9 cellular contexts compared by ENCODE assay signal in genomic region chr1:206590025-206590834, GRCh38. TPM values are rescaled to one million over a fixed set of nuclear protein-coding genes. Genes with fewer than 3 reads are reported as not detected.
DNase-seq lines count a peak whose midpoint lies in the region; FAIRE-seq and TF ChIP-seq lines count a peak whose summit lies in the region.
"Had no signal": no experiment of that assay in that cellular context is flagged by ENCODE, and none has a peak within 500 bp of the region (broad histone marks: within the 10 kb centered on the region; RNA-seq: fewer than 3 reads in every experiment).

No MANE protein-coding gene starts in this region.

- H3K27me3 ChIP-seq in endodermal cell (ENCODE audit: control insufficient read depth, insufficient read depth, low read length, poor library complexity, severe bottlenecking): no peaks in the 10 kb centered on the region

- no peak overlapping the region for H3K9ac ChIP-seq in endodermal cell (ENCODE audit: extremely low read depth, low read length, poor library complexity, severe bottlenecking)

- peak; percentile 36 for FAIRE-seq in TTC549 (lab: Jason Lieb, UNC)

- H3K4me1 ChIP-seq in endodermal cell (ENCODE audit: control insufficient read depth, insufficient read depth, low read length): no peaks in the 10 kb centered on the region

- H3K27me3 Mint-ChIP-seq in HFFc6 (ENCODE audit: insufficient read depth): peaks cover 3% of the 10 kb centered on the region
- H3K27me3 Mint-ChIP-seq in endodermal cell (ENCODE audit: insufficient read depth): no peaks in the 10 kb centered on the region
- H3K27me3 Mint-ChIP-seq in nephron progenitor cell (ENCODE audit: low read depth, poor library complexity): no peaks in the 10 kb centered on the region

- no peak overlapping the region for H3K4me3 ChIP-seq in endodermal cell (ENCODE audit: low read length)
- H3K4me3 ChIP-seq: SK-N-MC had no signal

- H3K9me3 Mint-ChIP-seq in HFFc6 (no peaks in the 10 kb centered on the region), endodermal cell (no peaks in the 10 kb centered on the region), nephron progenitor cell (no peaks in the 10 kb centered on the region)

- WGBS in endodermal cell (ENCODE audit: insufficient coverage in 1 of 2, insufficient read length in 1 of 2), 2 experiments: 84 to 85% methylated on average over 4 to 6 of the region's 8 CpGs

- H3K27ac ChIP-seq in endodermal cell (ENCODE audit: low read depth, low read length): no peak overlapping the region
- H3K27ac ChIP-seq in substantia nigra (ENCODE audit: low read depth, low read length, poor library complexity, severe bottlenecking): no peak overlapping the region
- H3K27ac ChIP-seq: SK-N-MC had no signal

- H3K4me3 Mint-ChIP-seq in HFFc6: peak overlapping the region; percentile 46
- H3K4me3 Mint-ChIP-seq in endodermal cell: no peak overlapping the region
- no peak overlapping the region for H3K4me3 Mint-ChIP-seq in nephron progenitor cell

- peaks cover 50% of the 10 kb centered on the region for H3K36me3 ChIP-seq in endodermal cell (ENCODE audit: control insufficient read depth, insufficient read depth, low read length)

- peak overlapping the region; percentile 74 for H3K27ac Mint-ChIP-seq in HFFc6
- no peak overlapping the region for H3K27ac Mint-ChIP-seq in endodermal cell
- H3K27ac Mint-ChIP-seq in nephron progenitor cell: no peak overlapping the region

- TF ChIP-seq CTCF in HFFc6 (IDR thresholded peaks at IDR 0.05) (peak; percentile 52), endodermal cell (conservative IDR thresholded peaks at IDR 0.05) (peak; percentile 74), nephron progenitor cell (IDR thresholded peaks at IDR 0.05) (no peak)

- peaks cover 45% of the 10 kb centered on the region for H3K4me1 Mint-ChIP-seq in HFFc6 (ENCODE audit: low read depth)
- no peaks in the 10 kb centered on the region for H3K4me1 Mint-ChIP-seq in endodermal cell
- H3K4me1 Mint-ChIP-seq in nephron progenitor cell: peaks cover 25% of the 10 kb centered on the region

- H3K9me3 ChIP-seq in endodermal cell (ENCODE audit: control insufficient read depth, low read length): no peaks in the 10 kb centered on the region

- H3K36me3 Mint-ChIP-seq in HFFc6 (ENCODE audit: low read depth): peaks cover 40% of the 10 kb centered on the region
- H3K36me3 Mint-ChIP-seq in endodermal cell (ENCODE audit: low read depth): peaks cover 24% of the 10 kb centered on the region
- peaks cover 43% of the 10 kb centered on the region for H3K36me3 Mint-ChIP-seq in nephron progenitor cell (ENCODE audit: low read depth)

- peak; percentile 83 for DNase-seq in EH (ENCODE audit: low read depth)
- peak; percentile 84 for DNase-seq in HFFc6
- DNase-seq in endodermal cell: peak; percentile 70
- DNase-seq in stimulated activated CD4-positive, alpha-beta T cell treated with anti-CD3 and anti-CD28 coated beads, TNF-alpha, amount 100 ng/mL, for 24 hours (ENCODE audit: low read depth in 3 of 3): peak; percentile 41 to 57 (median 43)
- DNase-seq in substantia nigra (lab: John Stamatoyannopoulos, UW): no peak
- no peak for DNase-seq in nephron progenitor cell
- no peak for DNase-seq in SHP77 treated with DMSO at 0.1 percent for 48 hours (lab: John Stamatoyannopoulos, UW)

RNA-seq across cellular contexts. Expression of gene EIF2D, which starts 22.0 kb away (rescaled TPM):
- total RNA-seq in HFFc6 (2021; fragmentation: NEBNext Ultra II Directional; extraction: Animal tissue kit (Norgen Biotek cat#: 25700)): 10 to 100 TPM; 38.9 to 48.3 (median 43.2) TPM
- total RNA-seq in endodermal cell: 10 to 100 TPM; 38.3 to 41.9 TPM
- polyA plus RNA-seq in endodermal cell (2013, experiment 1 of 2): 47.9 TPM
- polyA plus RNA-seq in endodermal cell (2013, experiment 2 of 2): 42.1 TPM

RNA-seq across cellular contexts. Expression of gene DYRK3, which starts 45.1 kb away (rescaled TPM):
- 10 to 100 TPM; 24.2 to 27.4 (median 26.9) TPM for total RNA-seq in HFFc6 (2021; fragmentation: NEBNext Ultra II Directional; extraction: Animal tissue kit (Norgen Biotek cat#: 25700))
- total RNA-seq in endodermal cell: 10 to 100 TPM in 1 of 2 donors, 1 to 10 TPM in 1; 9.0 to 13.5 TPM
- 10.0 TPM for polyA plus RNA-seq in endodermal cell (2013, experiment 1 of 2)
- polyA plus RNA-seq in endodermal cell (2013, experiment 2 of 2): 10.5 TPM

Comparison
In these comparisons a context has a peak if more than half of its experiments do, and no peak if none do; other contexts are left out.
1. DNase-seq: peak in EH (single experiment), HFFc6 (single experiment), endodermal cell (single experiment) and stimulated activated CD4-positive, alpha-beta T cell treated with anti-CD3 and anti-CD28 coated beads, TNF-alpha, amount 100 ng/mL, for 24 hours (3 of 3); none in substantia nigra (0 of 49), nephron progenitor cell (single experiment) and SHP77 treated with DMSO at 0.1 percent for 48 hours (single experiment).